In genomic region chr16:85865-86264, GRCh38 we compare ENCODE assay signal across 16 cellular contexts. TPM values are rescaled to one million over a fixed set of nuclear protein-coding genes. Genes with fewer than 3 reads are reported as not detected.
DNase-seq lines count a peak whose midpoint lies in the region; ATAC-seq and TF ChIP-seq lines count a peak whose summit lies in the region.
"Had no signal": no experiment of that assay in that cellular context is flagged by ENCODE, and none has a peak within 500 bp of the region (broad histone marks: within the 10 kb centered on the region; RNA-seq: fewer than 3 reads in every experiment).

No MANE protein-coding gene starts in this region.

- peaks cover 16% of the 10 kb centered on the region for H3K4me1 Mint-ChIP-seq in memory B cell

- no peak overlapping the region for H3K4me3 Mint-ChIP-seq in memory B cell

- peaks cover 17% of the 10 kb centered on the region for H3K36me3 Mint-ChIP-seq in memory B cell

- H3K27ac Mint-ChIP-seq in memory B cell: peak overlapping the region; percentile 77

- ATAC-seq in heart right ventricle (no peak), left ventricle myocardium superior (no peak), memory B cell (ENCODE audit: low read depth) (no peak), upper lobe of left lung (ENCODE audit: low FRiP score in 2 of 2) (no peak), GM19455 (IDR thresholded peaks at IDR 0.05; ENCODE audit: unreplicated experiment) (no peak)

- 76 to 82% methylated on average over 9 of the region's 9 CpGs for WGBS in heart right ventricle, 2 donors
- 75 to 90% methylated on average over 1 to 9 of the region's 9 CpGs for WGBS in upper lobe of left lung, 2 donors

- no peak overlapping the region for H3K4me3 ChIP-seq in heart right ventricle
- no peak overlapping the region for H3K4me3 ChIP-seq in upper lobe of left lung
- H3K4me3 ChIP-seq: ovary, SJCRH30 had no signal

- no peak for TF ChIP-seq POLR2A in upper lobe of left lung (IDR thresholded peaks at IDR 0.05)

- peaks cover 16 to 36% (median 30%) of the 10 kb centered on the region in 9 donors for H3K4me1 ChIP-seq in heart right ventricle
- H3K4me1 ChIP-seq in upper lobe of left lung: peaks cover 30 to 42% (median 33%) of the 10 kb centered on the region in 4 donors

- no peaks in the 10 kb centered on the region for H3K9me3 ChIP-seq in heart right ventricle
- H3K9me3 ChIP-seq in upper lobe of left lung: no peaks in the 10 kb centered on the region
- H3K9me3 ChIP-seq: ovary, SJCRH30 had no signal

- intact Hi-C loops in heart right ventricle (cut with DNase I) (no loop called here), left ventricle myocardium superior (cut with micrococcal nuclease) (no loop called here)

- DNase-seq in heart right ventricle: no peak
- no peak for DNase-seq in left ventricle myocardium superior
- no peak for DNase-seq in memory B cell (ENCODE audit: low spot score in 2 of 2)
- peak in 1 of 2 donors; percentile 30 for DNase-seq in upper lobe of left lung
- no peak for DNase-seq in NK-92 treated with Interleukin-12 subunit alpha and Interleukin-12 subunit beta, amount 100 ng/mL, for 24 hours (lab: John Stamatoyannopoulos, UW)
- DNase-seq in NCI-H446 treated with DMSO at 0.1 percent for 48 hours (lab: John Stamatoyannopoulos, UW): no peak
- DNase-seq: cortex of kidney; foreskin melanocyte; MV-4-11; stimulated activated CD4-positive, alpha-beta T cell treated with anti-CD3 and anti-CD28 coated beads, Interleukin-4, amount 100 ng/mL, for 4 hours had no signal

- no peaks in the 10 kb centered on the region for H3K27me3 Mint-ChIP-seq in memory B cell

- TF ChIP-seq CTCF in heart right ventricle (IDR thresholded peaks at IDR 0.05) (no peak), upper lobe of left lung (IDR thresholded peaks at IDR 0.05) (no peak)

- TF ChIP-seq EP300 in upper lobe of left lung (IDR thresholded peaks at IDR 0.05): no peak

- H3K27ac ChIP-seq in heart right ventricle (peak overlapping the region in 6 of 10 donors; percentile 44 to 79 (median 63)), angular gyrus (ENCODE audit: low read depth, low read length) (peak overlapping the region; percentile 70), upper lobe of left lung (peak overlapping the region; percentile 75 to 81 (median 79))
- H3K27ac ChIP-seq: VCaP had no signal

- H3K36me3 ChIP-seq in heart right ventricle (peaks cover 0 to 73% (median 30%) of the 10 kb centered on the region in 9 donors), upper lobe of left lung (peaks cover 0 to 67% (median 41%) of the 10 kb centered on the region in 4 donors)
- H3K36me3 ChIP-seq: ovary, SJCRH30 had no signal

- H3K27me3 ChIP-seq in heart right ventricle (no peaks in the 10 kb centered on the region), upper lobe of left lung (no peaks in the 10 kb centered on the region)
- H3K27me3 ChIP-seq: ovary, SJCRH30 had no signal

- H3K9me3 Mint-ChIP-seq in memory B cell: no peaks in the 10 kb centered on the region
- H3K9me3 Mint-ChIP-seq: activated T-helper 2 cell treated with anti-CD3 and anti-CD28 coated beads, Interferon-gamma antibody, Interleukin-2, Interleukin-4, amounts not matched to agents 10 μg/mL and 5 μg/mL and 100 μg/mL, durations not matched to agents 14 hours and 24 hours and 36 hours had no signal

RNA-seq across cellular contexts. Expression of gene MPG, which starts 7.8 kb away (rescaled TPM):
- 10 to 100 TPM; 32.2 to 44.7 (median 38.6) TPM for total RNA-seq in heart right ventricle
- 10 to 100 TPM; 68.2 to 88.5 TPM for polyA plus RNA-seq in heart right ventricle
- total RNA-seq in left ventricle myocardium superior: 31.2 TPM
- total RNA-seq in upper lobe of left lung: 10 to 100 TPM; 52.6 to 99.0 (median 71.7) TPM

RNA-seq across cellular contexts. Expression of gene RHBDF1, which starts 13.4 kb away (rescaled TPM):
- total RNA-seq in heart right ventricle: 10 to 100 TPM; 18.5 to 27.8 (median 24.3) TPM
- polyA plus RNA-seq in heart right ventricle: 10 to 100 TPM; 36.9 to 89.8 TPM
- 20.0 TPM for total RNA-seq in left ventricle myocardium superior
- total RNA-seq in upper lobe of left lung: 100 to 1,000 TPM in 1 of 6 donors, 10 to 100 TPM in 5; 24.4 to 110 (median 46.3) TPM

RNA-seq across cellular contexts. Expression of gene SNRNP25, which starts 32.2 kb away (rescaled TPM):
- total RNA-seq in heart right ventricle: 10 to 100 TPM; 45.6 to 86.6 (median 56.6) TPM
- polyA plus RNA-seq in heart right ventricle: 100 to 1,000 TPM in 1 of 2 donors, 10 to 100 TPM in 1; 80.4 to 109 TPM
- total RNA-seq in left ventricle myocardium superior: 72.8 TPM
- 10 to 100 TPM in 5 of 6 donors, 1 to 10 TPM in 1; 6.9 to 26.2 (median 16.0) TPM for total RNA-seq in upper lobe of left lung

RNA-seq across cellular contexts. Expression of gene POLR3K, which starts 32.5 kb away (rescaled TPM):
- total RNA-seq in heart right ventricle (10 to 100 TPM in 7 of 10 donors, 1 to 10 TPM in 3; 9.1 to 11.8 (median 10.5) TPM), left ventricle myocardium superior (12.9 TPM), upper lobe of left lung (10 to 100 TPM in 2 of 6 donors, 1 to 10 TPM in 4; 4.2 to 15.7 (median 6.6) TPM)
- 10 to 100 TPM in 1 of 2 donors, 1 to 10 TPM in 1; 6.7 to 19.2 TPM for polyA plus RNA-seq in heart right ventricle

RNA-seq across cellular contexts. Expression of gene NPRL3, which starts 52.6 kb away (rescaled TPM):
- total RNA-seq in heart right ventricle (10 to 100 TPM; 19.0 to 28.8 (median 22.3) TPM), left ventricle myocardium superior (21.7 TPM), upper lobe of left lung (10 to 100 TPM; 22.6 to 70.2 (median 29.7) TPM)
- polyA plus RNA-seq in heart right ventricle: 10 to 100 TPM; 16.2 to 19.6 TPM
